ENCODE assay signal across 16 cellular contexts in the genomic region with DNA sequence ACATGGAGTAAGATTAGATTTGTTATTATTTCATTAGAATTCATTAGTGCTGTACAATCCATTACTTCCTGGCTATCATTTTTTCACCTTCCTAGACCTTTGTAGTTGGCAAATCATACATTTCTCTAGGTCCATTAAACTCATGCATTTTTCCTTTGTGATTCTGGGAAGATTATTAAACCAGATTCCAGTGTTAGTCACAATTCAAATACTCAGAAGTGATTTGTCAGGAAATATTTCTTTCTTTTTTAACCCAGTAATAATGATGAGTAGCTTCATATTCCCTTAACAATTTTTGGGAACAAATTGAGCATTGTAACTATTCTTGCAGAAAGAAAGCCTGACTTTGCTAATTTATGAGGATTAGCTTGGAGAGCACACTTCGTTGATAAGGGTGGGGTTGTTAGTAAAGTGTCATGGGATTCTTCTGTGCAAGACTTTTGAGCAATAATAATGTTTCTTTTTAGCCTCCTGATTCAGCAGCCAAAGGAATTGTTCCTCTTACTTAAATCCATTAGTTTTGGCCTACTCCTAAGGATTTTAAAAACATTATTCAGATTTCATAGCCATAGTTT. TPM values are rescaled to one million over a fixed set of nuclear protein-coding genes. Genes with fewer than 3 reads are reported as not detected.
"Had no signal": no experiment of that assay in that cellular context is flagged by ENCODE, and none has a peak within 500 bp of the region (broad histone marks: within the 10 kb centered on the region; RNA-seq: fewer than 3 reads in every experiment).

No MANE protein-coding gene starts in this region.

- H3K4me1 ChIP-seq: psoas muscle, sigmoid colon, thyroid gland had no signal

- H3K36me3 ChIP-seq: sigmoid colon, thyroid gland had no signal

- DNase-seq: activated CD4-positive, alpha-beta T cell treated with anti-CD3 and anti-CD28 coated beads, Interleukin-2, amount 50 U/mL, for 4 hours; activated naive CD4-positive, alpha-beta T cell treated with anti-CD3 and anti-CD28 coated beads, Interleukin-2, amount 10 ng/mL, durations not matched to agents 7 days and 5 days; activated T-cell treated with anti-CD3 and anti-CD28 coated beads, Interleukin-2, amount 50 U/mL, for 1 hour; caudate nucleus; psoas muscle; sigmoid colon; stimulated activated CD4-positive, alpha-beta T cell treated with anti-CD3 and anti-CD28 coated beads, Interleukin-1b, Interleukin-23, amount 100 ng/mL, for 48 hours; thyroid gland had no signal

- H3K4me3 ChIP-seq: psoas muscle, sigmoid colon, thyroid gland had no signal

- H3K27ac ChIP-seq: psoas muscle, thyroid gland had no signal

- H3K9me3 ChIP-seq: psoas muscle, sigmoid colon, thyroid gland had no signal

- ATAC-seq: activated CD4-positive, CD25-positive, alpha-beta regulatory T cell treated with anti-CD3 and anti-CD28 coated beads, Interleukin-2, amount 50 U/mL, for 24 hours; psoas muscle; stimulated activated effector memory CD8-positive, alpha-beta T cell treated with anti-CD3 and anti-CD28 coated beads, Interleukin-12 subunit alpha, Interleukin-12 subunit beta, amount 100 ng/mL, for 72 hours had no signal

- H3K27me3 ChIP-seq: thyroid gland had no signal

RNA-seq across cellular contexts. Expression of a gene that starts 18.7 kb away (rescaled TPM):
- total RNA-seq: activated T-helper 2 cell treated with anti-CD3 and anti-CD28 coated beads, Interferon-gamma antibody, Interleukin-2, Interleukin-4, amounts not matched to agents 10 μg/mL and 5 μg/mL and 100 μg/mL, durations not matched to agents 14 hours and 24 hours and 36 hours; lower leg skin; myocyte; neural crest cell; osteocyte; psoas muscle; thyroid gland had no signal

RNA-seq across cellular contexts. Expression of a gene that starts 32.9 kb away (rescaled TPM):
- total RNA-seq: activated T-helper 2 cell treated with anti-CD3 and anti-CD28 coated beads, Interferon-gamma antibody, Interleukin-2, Interleukin-4, amounts not matched to agents 10 μg/mL and 5 μg/mL and 100 μg/mL, durations not matched to agents 14 hours and 24 hours and 36 hours; myocyte; neural crest cell; osteocyte; psoas muscle; thyroid gland; urinary bladder had no signal

RNA-seq across cellular contexts. Expression of a gene that starts 49.8 kb away (rescaled TPM):
- total RNA-seq: activated T-helper 2 cell treated with anti-CD3 and anti-CD28 coated beads, Interferon-gamma antibody, Interleukin-2, Interleukin-4, amounts not matched to agents 10 μg/mL and 5 μg/mL and 100 μg/mL, durations not matched to agents 14 hours and 24 hours and 36 hours; myocyte; neural crest cell; osteocyte; psoas muscle; sigmoid colon; thyroid gland; urinary bladder had no signal

RNA-seq across cellular contexts. Expression of a gene that starts 57.3 kb away (rescaled TPM):
- total RNA-seq: myocyte, osteocyte had no signal
